Comparison of ENCODE assay signal across 16 cellular contexts in the genomic region with DNA sequence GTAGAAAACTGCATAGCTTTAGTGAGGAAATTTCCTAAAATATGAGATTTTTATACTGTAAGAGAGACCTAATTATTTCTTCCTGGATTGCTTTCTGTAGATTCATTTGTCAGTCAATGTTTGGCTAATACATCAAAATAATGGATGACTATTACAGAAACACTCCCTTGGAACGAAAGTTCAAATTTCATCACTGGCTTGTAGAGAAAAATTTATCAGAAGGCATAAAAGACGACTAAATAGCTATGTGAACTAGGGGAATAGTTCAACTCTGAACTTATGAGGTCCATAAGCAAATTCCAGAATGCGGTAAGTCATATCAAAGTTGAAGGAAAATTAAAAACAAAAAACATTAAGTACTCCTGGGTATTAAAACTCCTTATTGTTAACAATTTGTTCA. TPM values are rescaled to one million over a fixed set of nuclear protein-coding genes. Genes with fewer than 3 reads are reported as not detected.
DNase-seq lines count a peak whose midpoint lies in the region; ATAC-seq and TF ChIP-seq lines count a peak whose summit lies in the region.
"Had no signal": no experiment of that assay in that cellular context is flagged by ENCODE, and none has a peak within 500 bp of the region (broad histone marks: within the 10 kb centered on the region; RNA-seq: fewer than 3 reads in every experiment).

No MANE protein-coding gene starts in this region.

- H3K4me1 Mint-ChIP-seq in nephron = peaks cover 10% of the 10 kb centered on the region
- no peaks in the 10 kb centered on the region for H3K4me1 Mint-ChIP-seq in Caco-2 (ENCODE audit: low read depth, unreplicated experiment)

- peak; percentile 29 for ATAC-seq in esophagus mucosa
- ATAC-seq: GM12878, left lobe of liver had no signal

- H3K36me3 ChIP-seq in right atrium auricular region = peaks cover 18% of the 10 kb centered on the region
- no peaks in the 10 kb centered on the region for H3K36me3 ChIP-seq in Caco-2 (ENCODE audit: control insufficient read depth, insufficient read depth, low read length)

- H3K27ac ChIP-seq in right atrium auricular region = peak overlapping the region; percentile 26 to 55

- H3K4me3 ChIP-seq in right atrium auricular region (no peak overlapping the region), Caco-2 (ENCODE audit: low read depth, low read length) (no peak overlapping the region)
- H3K4me3 ChIP-seq: GM12878, HAP-1, pancreas had no signal

- H3K27me3 Mint-ChIP-seq in nephron (ENCODE audit: low read depth) = no peaks in the 10 kb centered on the region
- H3K27me3 Mint-ChIP-seq in Caco-2 (ENCODE audit: insufficient read depth, unreplicated experiment) = no peaks in the 10 kb centered on the region

- H3K4me1 ChIP-seq in right atrium auricular region = peaks cover 0 to 9% of the 10 kb centered on the region in 2 donors
- H3K4me1 ChIP-seq in Caco-2 = peaks cover 4% of the 10 kb centered on the region; the same call in 1 of the 2 replicates
- H3K4me1 ChIP-seq: HAP-1, pancreas had no signal

- no TSS peak for BruUV-seq in Caco-2 (replicated peaks; lab: Mats Ljungman, UMichigan)

- H3K9me3 ChIP-seq in right atrium auricular region (no peaks in the 10 kb centered on the region), Caco-2 (no peaks in the 10 kb centered on the region)
- H3K9me3 ChIP-seq: HAP-1, pancreas had no signal

- POLR2A ChIA-PET in Caco-2 (lab: Charles Lee) = no interaction called here

- H3K36me3 Mint-ChIP-seq in nephron (ENCODE audit: low read depth) (peaks cover 25% of the 10 kb centered on the region), Caco-2 (ENCODE audit: insufficient read depth, unreplicated experiment) (no peaks in the 10 kb centered on the region)

- intact Hi-C loops in cardiac septum (cut with DNase I) (loop anchor here (10.0 kb wide), 1 partner anchor 70 kb away; a partner anchor contains a TSS), Caco-2 (cut with micrococcal nuclease; ENCODE audit: unreplicated experiment) (no loop called here)

- no peak overlapping the region for H3K4me3 Mint-ChIP-seq in nephron
- H3K4me3 Mint-ChIP-seq in Caco-2 (ENCODE audit: unreplicated experiment) = no peak overlapping the region

- H3K27me3 ChIP-seq in right atrium auricular region (no peaks in the 10 kb centered on the region), Caco-2 (replicated peaks; ENCODE audit: control insufficient read depth, insufficient read depth, low read length) (no peaks in the 10 kb centered on the region)
- H3K27me3 ChIP-seq: pancreas had no signal

- TF ChIP-seq CTCF in right atrium auricular region (IDR thresholded peaks at IDR 0.05) = no peak
- no peak for TF ChIP-seq CTCF in nephron (IDR thresholded peaks at IDR 0.05; ENCODE audit: unreplicated experiment in 3 of 3)
- TF ChIP-seq CTCF in Caco-2 (IDR thresholded peaks at IDR 0.05; ENCODE audit: insufficient read depth in 1 of 2, low read depth in 1 of 2, low read length in 1 of 2, severe bottlenecking in 1 of 2, unreplicated experiment in 1 of 2) = no peak

- no peaks in the 10 kb centered on the region for H3K9me3 Mint-ChIP-seq in nephron
- no peaks in the 10 kb centered on the region for H3K9me3 Mint-ChIP-seq in Caco-2 (ENCODE audit: unreplicated experiment)

- H3K27ac Mint-ChIP-seq in nephron (peak overlapping the region in 2 of 3 experiments; percentile 50 to 60), Caco-2 (ENCODE audit: unreplicated experiment) (no peak overlapping the region)

- CTCF ChIA-PET in Caco-2 (lab: Charles Lee) = no interaction called here

- no peak for DNase-seq in right atrium auricular region (ENCODE audit: low spot score)
- no peak for DNase-seq in cardiac septum (ENCODE audit: low spot score)
- DNase-seq in T-helper 1 cell = no peak
- DNase-seq in Kasumi-1 (lab: John Stamatoyannopoulos, UW) = no peak
- DNase-seq in Caco-2 = no peak
- no peak for DNase-seq in glomerular visceral epithelial cell (ENCODE audit: extremely low spot score)
- DNase-seq: activated CD4-positive, alpha-beta T cell treated with anti-CD3 and anti-CD28 coated beads for 4 hours; activated effector memory CD4-positive, alpha-beta T cell treated with Interleukin-2 at 50 U/mL for 16 hours; NCI-H187 treated with DMSO at 0.1 percent for 48 hours; NK-92 treated with Interleukin-12 subunit alpha and Interleukin-12 subunit beta, amount 100 ng/mL, for 24 hours; pancreas had no signal

RNA-seq across cellular contexts. Expression of a gene that starts 36.0 kb away (rescaled TPM):
- total RNA-seq in right atrium auricular region (10 to 100 TPM in 1 of 2 donors, 1 to 10 TPM in 1; 4.8 to 18.6 TPM), cardiac septum (5.7 TPM), esophagus mucosa (4.4 TPM), Caco-2 (2022) (0.46 and 0.70 TPM in 2 replicates)
